ENCODE assay signal across 15 cellular contexts in genomic region chr18:37779220-37779619, GRCh38.
DNase-seq lines count a peak whose midpoint lies in the region; ATAC-seq and TF ChIP-seq lines count a peak whose summit lies in the region.
"Had no signal": no experiment of that assay in that cellular context is flagged by ENCODE, and none has a peak within 500 bp of the region (broad histone marks: within the 10 kb centered on the region; RNA-seq: fewer than 3 reads in every experiment).

No MANE protein-coding gene starts in this region.

- H3K27me3 ChIP-seq in OCI-LY3 (ENCODE audit: low read depth, low read length) = no peaks in the 10 kb centered on the region
- H3K27me3 ChIP-seq: BLaER1 had no signal

- DNase-seq in D341Med (ENCODE audit: low spot score) (peak; percentile 56), NCI-H524 treated with DMSO at 0.1 percent for 48 hours (lab: John Stamatoyannopoulos, UW) (peak; percentile 18), ureter (ENCODE audit: low spot score) (no peak)
- no peak for DNase-seq in activated T-cell treated with anti-CD3 and anti-CD28 coated beads, Interleukin-2, amount 50 U/mL, for 24 hours
- DNase-seq: CD8-positive, alpha-beta T cell; HCEC 1CT had no signal

- H3K4me3 ChIP-seq in OCI-LY3 (ENCODE audit: low read length) = no peak overlapping the region
- H3K4me3 ChIP-seq: BLaER1, GM23248 had no signal

- TF ChIP-seq CTCF in OCI-LY3 (IDR thresholded peaks at IDR 0.05; ENCODE audit: low read depth, low read length) = no peak

- peak overlapping the region; percentile 78 for H3K4me2 ChIP-seq in OCI-LY3 (ENCODE audit: low read length)
- H3K4me2 ChIP-seq: BLaER1 had no signal

- H3K79me2 ChIP-seq in OCI-LY3 (ENCODE audit: low read length) = no peaks in the 10 kb centered on the region

- H3K9me3 ChIP-seq in OCI-LY3 (ENCODE audit: insufficient read depth, low read length) = no peaks in the 10 kb centered on the region
- H3K9me3 ChIP-seq: BLaER1, Caco-2 had no signal

- no peak overlapping the region for H3K27ac ChIP-seq in OCI-LY3 (ENCODE audit: low read length)
- H3K27ac ChIP-seq: 22Rv1, BLaER1, C4-2B, GM23248 had no signal

- H3K36me3 ChIP-seq in OCI-LY3 (replicated peaks; ENCODE audit: low read depth, low read length) = no peaks in the 10 kb centered on the region
- H3K36me3 ChIP-seq: BLaER1 had no signal

- no peaks in the 10 kb centered on the region for H4K20me1 ChIP-seq in OCI-LY3 (ENCODE audit: insufficient read depth, low read length)
- H4K20me1 ChIP-seq: BLaER1 had no signal

- peaks cover 34% of the 10 kb centered on the region for H3K4me1 ChIP-seq in OCI-LY3 (ENCODE audit: low read length)
- H3K4me1 ChIP-seq: BLaER1, Caco-2 had no signal

- H3K9ac ChIP-seq in OCI-LY3 (ENCODE audit: low read length) = 0 out of 2 replicates have a peak overlapping the region, but pooled peaks have one; percentile 26
- H3K9ac ChIP-seq: BLaER1, GM23248 had no signal

- no peak for ATAC-seq in HG03095 (IDR thresholded peaks at IDR 0.05; ENCODE audit: unreplicated experiment)
- ATAC-seq: CD8-positive, alpha-beta T cell had no signal

- peaks cover 4% of the 10 kb centered on the region for H3K27me3 Mint-ChIP-seq in activated T-cell treated with anti-CD3 and anti-CD28 coated beads, Interleukin-2, amount 50 U/mL, for 24 hours
- H3K27me3 Mint-ChIP-seq: B cell; CD4-positive, CD25-positive, alpha-beta regulatory T cell had no signal

- H3K4me1 Mint-ChIP-seq in activated T-cell treated with anti-CD3 and anti-CD28 coated beads, Interleukin-2, amount 50 U/mL, for 24 hours (ENCODE audit: low read depth) = no peaks in the 10 kb centered on the region
- H3K4me1 Mint-ChIP-seq: B cell; CD4-positive, CD25-positive, alpha-beta regulatory T cell had no signal

- H3K9me3 Mint-ChIP-seq in activated T-cell treated with anti-CD3 and anti-CD28 coated beads, Interleukin-2, amount 50 U/mL, for 24 hours = no peaks in the 10 kb centered on the region
- H3K9me3 Mint-ChIP-seq: CD8-positive, alpha-beta T cell had no signal

- H2AFZ ChIP-seq in OCI-LY3 (ENCODE audit: low read depth, low read length) = no peak overlapping the region

- no peaks in the 10 kb centered on the region for H3K36me3 Mint-ChIP-seq in activated T-cell treated with anti-CD3 and anti-CD28 coated beads, Interleukin-2, amount 50 U/mL, for 24 hours (ENCODE audit: low read depth)
- H3K36me3 Mint-ChIP-seq: CD4-positive, CD25-positive, alpha-beta regulatory T cell; CD8-positive, alpha-beta T cell had no signal

- no peak overlapping the region for H3K27ac Mint-ChIP-seq in activated T-cell treated with anti-CD3 and anti-CD28 coated beads, Interleukin-2, amount 50 U/mL, for 24 hours
- H3K27ac Mint-ChIP-seq: B cell; CD4-positive, CD25-positive, alpha-beta regulatory T cell; CD8-positive, alpha-beta T cell had no signal

- no peak overlapping the region for H3K4me3 Mint-ChIP-seq in activated T-cell treated with anti-CD3 and anti-CD28 coated beads, Interleukin-2, amount 50 U/mL, for 24 hours
- H3K4me3 Mint-ChIP-seq: B cell; CD4-positive, CD25-positive, alpha-beta regulatory T cell; CD8-positive, alpha-beta T cell had no signal

Comparison
In these comparisons a context has a peak if more than half of its experiments do, and no peak if none do; other contexts are left out.
1. DNase-seq: peak in D341Med (single experiment) and NCI-H524 treated with DMSO at 0.1 percent for 48 hours (single experiment); none in ureter (single experiment) and activated T-cell treated with anti-CD3 and anti-CD28 coated beads, Interleukin-2, amount 50 U/mL, for 24 hours (single experiment).